13 cellular contexts compared by ENCODE assay signal in genomic region chr1:160081261-160081936, GRCh38. TPM values are rescaled to one million over a fixed set of nuclear protein-coding genes. Genes with fewer than 3 reads are reported as not detected.
DNase-seq lines count a peak whose midpoint lies in the region; ATAC-seq lines count a peak whose summit lies in the region.
"Had no signal": no experiment of that assay in that cellular context is flagged by ENCODE, and none has a peak within 500 bp of the region (broad histone marks: within the 10 kb centered on the region; RNA-seq: fewer than 3 reads in every experiment).

Gene KCNJ9 (plus strand): TSS chr1:160081538. CDS start chr1:160084031, 2,493 bp downstream.

- H3K27me3 Mint-ChIP-seq in T-helper 17 cell, result peaks cover 62% of the 10 kb centered on the region
- H3K27me3 Mint-ChIP-seq in naive thymus-derived CD4-positive, alpha-beta T cell, result peaks cover 44 to 55% (median 49%) of the 10 kb centered on the region in 5 donors

- intact Hi-C loops in naive thymus-derived CD4-positive, alpha-beta T cell (cut with micrococcal nuclease), result loop anchor here (5.0 to 10.0 kb wide), 2 partner anchors 49 to 947 kb away; partner anchors contain the start of gene PIGM (in 1 of the 2)

- no peaks in the 10 kb centered on the region for H3K9me3 ChIP-seq in T-helper 17 cell (ENCODE audit: control insufficient read depth, low read length, poor library complexity, severe bottlenecking)
- H3K9me3 ChIP-seq in naive thymus-derived CD4-positive, alpha-beta T cell (ENCODE audit: control insufficient read depth in 2 of 3, low read length in 3 of 3), result no peaks in the 10 kb centered on the region

- H3K27me3 ChIP-seq in naive thymus-derived CD4-positive, alpha-beta T cell (ENCODE audit: control insufficient read depth in 2 of 2, insufficient read depth in 2 of 2, low read length in 2 of 2), result peaks cover 17% of the 10 kb centered on the region in 2 donors

- H3K27ac ChIP-seq in substantia nigra (ENCODE audit: low read depth, low read length, poor library complexity, severe bottlenecking), result peak within 1 kb of the TSS; percentile 94
- H3K27ac ChIP-seq in naive thymus-derived CD4-positive, alpha-beta T cell (ENCODE audit: low read depth, low read length), result no peak within 1 kb of the TSS

- peaks cover 12% of the 10 kb centered on the region for H3K36me3 Mint-ChIP-seq in T-helper 17 cell (ENCODE audit: low read depth)
- peaks cover 0 to 5% (median 0%) of the 10 kb centered on the region in 5 donors for H3K36me3 Mint-ChIP-seq in naive thymus-derived CD4-positive, alpha-beta T cell

- H3K36me3 ChIP-seq in naive thymus-derived CD4-positive, alpha-beta T cell (ENCODE audit: control insufficient read depth in 2 of 3, insufficient read depth in 3 of 3, low read length in 3 of 3), result no peaks in the 10 kb centered on the region

- H3K4me3 ChIP-seq in naive thymus-derived CD4-positive, alpha-beta T cell (ENCODE audit: low read length), result no peak within 1 kb of the TSS

- H3K27ac Mint-ChIP-seq in T-helper 17 cell, result no peak within 1 kb of the TSS
- peak within 1 kb of the TSS in 2 of 9 donors; percentile 16 to 46 for H3K27ac Mint-ChIP-seq in naive thymus-derived CD4-positive, alpha-beta T cell
- H3K27ac Mint-ChIP-seq: activated CD4-positive, alpha-beta memory T cell treated with anti-CD3 and anti-CD28 coated beads, Interleukin-2, amount 10 ng/mL, durations not matched to agents 7 days and 5 days; activated naive CD8-positive, alpha-beta T cell treated with anti-CD3 and anti-CD28 coated beads, Interleukin-2, amount 10 ng/mL, durations not matched to agents 7 days and 5 days; stimulated activated effector memory CD8-positive, alpha-beta T cell treated with anti-CD3 and anti-CD28 coated beads, Interleukin-12 subunit alpha, Interleukin-12 subunit beta, amount 100 ng/mL, for 72 hours had no signal

- CTCF ChIA-PET in naive thymus-derived CD4-positive, alpha-beta T cell (lab: Charles Lee), result interaction anchor here (1.0 to 5.2 kb wide), 3 partner anchors 15 to 65 kb away, joined by 3 to 58 read pairs (median 8); no protein-coding TSS in a partner anchor

- H3K4me1 Mint-ChIP-seq in T-helper 17 cell, result peaks cover 11% of the 10 kb centered on the region
- peaks cover 12 to 19% (median 15%) of the 10 kb centered on the region in 7 donors for H3K4me1 Mint-ChIP-seq in naive thymus-derived CD4-positive, alpha-beta T cell

- peaks cover 0 to 2% (median 0%) of the 10 kb centered on the region in 11 donors for H3K9me3 Mint-ChIP-seq in naive thymus-derived CD4-positive, alpha-beta T cell
- H3K9me3 Mint-ChIP-seq: activated CD4-positive, alpha-beta memory T cell treated with anti-CD3 and anti-CD28 coated beads, Interleukin-2, amount 10 ng/mL, durations not matched to agents 7 days and 5 days; activated naive CD8-positive, alpha-beta T cell treated with anti-CD3 and anti-CD28 coated beads, Interleukin-2, amount 10 ng/mL, durations not matched to agents 7 days and 5 days; neural crest cell; stimulated activated effector memory CD8-positive, alpha-beta T cell treated with anti-CD3 and anti-CD28 coated beads, Interleukin-12 subunit alpha, Interleukin-12 subunit beta, amount 100 ng/mL, for 72 hours had no signal

- DNase-seq in NCI-H146 (lab: John Stamatoyannopoulos, UW) (peak; percentile 7), NCI-H146 treated with DMSO at 0.1 percent for 48 hours (lab: John Stamatoyannopoulos, UW; ENCODE audit: unreplicated experiment) (no peak), T-helper 17 cell (no peak), hippocampal formation (lab: John Stamatoyannopoulos, UW) (peak; percentile 76 to 92), substantia nigra (lab: John Stamatoyannopoulos, UW) (peak in 44 of 49 donors; percentile 23 to 96 (median 72)), SHP77 (lab: John Stamatoyannopoulos, UW) (no peak), DMS114 treated with DMSO at 0.1 percent for 48 hours (lab: John Stamatoyannopoulos, UW; ENCODE audit: unreplicated experiment) (no peak)
- no peak for DNase-seq in naive thymus-derived CD4-positive, alpha-beta T cell
- DNase-seq: activated CD4-positive, alpha-beta memory T cell treated with anti-CD3 and anti-CD28 coated beads, Interleukin-2, amount 10 ng/mL, durations not matched to agents 7 days and 5 days; activated naive CD8-positive, alpha-beta T cell treated with anti-CD3 and anti-CD28 coated beads, Interleukin-2, amount 10 ng/mL, durations not matched to agents 7 days and 5 days; NK-92 treated with Interleukin-12 subunit alpha and Interleukin-12 subunit beta, amount 100 ng/mL, for 24 hours had no signal

- ATAC-seq in T-helper 17 cell, result no peak
- ATAC-seq in naive thymus-derived CD4-positive, alpha-beta T cell, result no peak
- ATAC-seq: stimulated activated effector memory CD8-positive, alpha-beta T cell treated with anti-CD3 and anti-CD28 coated beads, Interleukin-12 subunit alpha, Interleukin-12 subunit beta, amount 100 ng/mL, for 72 hours had no signal

- POLR2A ChIA-PET in naive thymus-derived CD4-positive, alpha-beta T cell (lab: Charles Lee), result interaction anchor here (0.6 kb wide), 1 partner anchor 308 kb away, joined by 3 read pairs; no protein-coding TSS in a partner anchor

- H3K4me3 Mint-ChIP-seq in T-helper 17 cell, result peak within 1 kb of the TSS; percentile 71
- peak within 1 kb of the TSS in 4 of 10 donors; percentile 34 to 81 (median 46) for H3K4me3 Mint-ChIP-seq in naive thymus-derived CD4-positive, alpha-beta T cell
- H3K4me3 Mint-ChIP-seq: activated CD4-positive, alpha-beta memory T cell treated with anti-CD3 and anti-CD28 coated beads, Interleukin-2, amount 10 ng/mL, durations not matched to agents 7 days and 5 days; activated naive CD8-positive, alpha-beta T cell treated with anti-CD3 and anti-CD28 coated beads, Interleukin-2, amount 10 ng/mL, durations not matched to agents 7 days and 5 days; neural crest cell had no signal

- peaks cover 0 to 7% of the 10 kb centered on the region in 2 donors for H3K4me1 ChIP-seq in naive thymus-derived CD4-positive, alpha-beta T cell (ENCODE audit: control insufficient read depth in 2 of 2, insufficient read depth in 2 of 2, low read length in 2 of 2)

RNA-seq across cellular contexts. Expression of gene KCNJ9, which starts in this region (rescaled TPM):
- total RNA-seq in T-helper 17 cell, result not detected
- not detected for total RNA-seq in naive thymus-derived CD4-positive, alpha-beta T cell
- polyA plus RNA-seq in naive thymus-derived CD4-positive, alpha-beta T cell, result under 1 TPM; 0.06 to 0.08 TPM
- total RNA-seq: activated CD4-positive, alpha-beta memory T cell treated with anti-CD3 and anti-CD28 coated beads, Interleukin-2, amount 10 ng/mL, durations not matched to agents 7 days and 5 days; activated naive CD8-positive, alpha-beta T cell treated with anti-CD3 and anti-CD28 coated beads, Interleukin-2, amount 10 ng/mL, durations not matched to agents 7 days and 5 days had no signal

Comparison
In these comparisons a context has a peak if more than half of its experiments do, and no peak if none do; other contexts are left out.
1. DNase-seq: peak in NCI-H146 (single experiment), hippocampal formation (2 of 2) and substantia nigra (44 of 49); none in NCI-H146 treated with DMSO at 0.1 percent for 48 hours (single experiment), T-helper 17 cell (0 of 3), naive thymus-derived CD4-positive, alpha-beta T cell (0 of 9), SHP77 (0 of 2) and DMS114 treated with DMSO at 0.1 percent for 48 hours (single experiment).